ENCODE assay signal across 8 cellular contexts in the genomic region with DNA sequence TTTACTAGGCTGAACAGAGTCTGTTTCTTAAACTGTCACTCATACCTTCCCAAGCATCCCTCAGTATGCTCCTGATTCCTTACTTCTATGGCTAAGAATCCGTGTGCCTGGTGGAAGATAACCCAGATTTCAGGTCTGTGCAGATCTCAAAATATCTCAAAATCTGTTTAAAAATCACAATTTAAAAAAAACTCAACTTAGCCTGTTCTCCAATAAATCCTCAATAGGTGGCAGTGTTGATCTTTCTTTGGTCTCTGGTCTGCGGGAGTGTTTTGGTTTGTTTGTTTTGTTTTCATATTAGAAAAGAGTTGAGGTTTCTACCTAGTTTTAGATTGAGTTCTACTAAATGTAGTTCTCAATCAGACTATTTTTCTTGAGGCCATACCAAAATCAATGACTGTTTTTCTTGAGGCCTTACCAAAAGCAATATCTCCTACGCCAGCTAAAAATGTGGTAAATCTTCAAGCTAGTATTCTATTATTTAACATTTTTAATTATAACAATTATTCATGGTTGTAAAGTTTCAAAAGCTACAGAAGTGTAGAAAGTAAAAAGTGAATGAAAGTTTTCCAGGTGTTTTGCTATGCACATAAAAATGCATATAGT. TPM values are rescaled to one million over a fixed set of nuclear protein-coding genes. Genes with fewer than 3 reads are reported as not detected.
A peak's percentile ranks its signal among the peaks of the same experiment; 100 is the strongest.
DNase-seq lines count a peak whose midpoint lies in the region; ATAC-seq and TF ChIP-seq lines count a peak whose summit lies in the region.

No MANE protein-coding gene starts in this region.

- H3K27me3 ChIP-seq in adipocyte (replicated peaks; ENCODE audit: control insufficient read depth, insufficient read depth, low read length) = peaks cover 5% of the 10 kb centered on the region
- H3K27me3 ChIP-seq in kidney epithelial cell (ENCODE audit: control insufficient read depth, insufficient read depth, low read length) = no peaks in the 10 kb centered on the region
- H3K27me3 ChIP-seq in upper lobe of right lung = no peaks in the 10 kb centered on the region

- peak; percentile 55 for TF ChIP-seq CTCF in kidney epithelial cell (IDR thresholded peaks at IDR 0.05; ENCODE audit: insufficient read depth, low read length, poor library complexity, severe bottlenecking)
- TF ChIP-seq CTCF in upper lobe of right lung (IDR thresholded peaks at IDR 0.05) = peak; percentile 52

- H3K36me3 ChIP-seq in adipocyte (ENCODE audit: control insufficient read depth, insufficient read depth, low read length, severe bottlenecking) (no peaks in the 10 kb centered on the region), kidney epithelial cell (ENCODE audit: control insufficient read depth, insufficient read depth, low read length) (no peaks in the 10 kb centered on the region), upper lobe of right lung (no peaks in the 10 kb centered on the region)

- H3K9me3 Mint-ChIP-seq in stimulated activated naive CD8-positive, alpha-beta T cell treated with anti-CD3 and anti-CD28 coated beads, Interleukin-15, amount 100 ng/mL, for 72 hours = peaks cover 0 to 7% of the 10 kb centered on the region in 2 donors

- DNase-seq in stimulated activated naive CD8-positive, alpha-beta T cell treated with anti-CD3 and anti-CD28 coated beads, Interleukin-15, amount 100 ng/mL, for 72 hours = no peak
- DNase-seq in stimulated activated naive CD8-positive, alpha-beta T cell treated with anti-CD3 and anti-CD28 coated beads, Interleukin-15, Interleukin-2, amounts not matched to agents 100 U/mL and 50 U/mL, for 24 hours = no peak
- DNase-seq in NCI-H1092 (lab: John Stamatoyannopoulos, UW) = peak; percentile 24
- DNase-seq in adipocyte (ENCODE audit: low read depth) = peak; percentile 84
- no peak for DNase-seq in kidney epithelial cell (ENCODE audit: low read depth)
- no peak for DNase-seq in upper lobe of right lung
- DNase-seq in GM19240 (ENCODE audit: insufficient read length, low spot score) = no peak

- H3K4me3 ChIP-seq in adipocyte (ENCODE audit: low read length) (peak overlapping the region; percentile 63), kidney epithelial cell (ENCODE audit: low read depth, low read length) (no peak overlapping the region), upper lobe of right lung (no peak overlapping the region)

- peaks cover 26% of the 10 kb centered on the region for H3K27me3 Mint-ChIP-seq in stimulated activated naive CD8-positive, alpha-beta T cell treated with anti-CD3 and anti-CD28 coated beads, Interleukin-15, amount 100 ng/mL, for 72 hours

- intact Hi-C loops in upper lobe of right lung (cut with DNase I) = no loop called here

- H3K4me1 Mint-ChIP-seq in stimulated activated naive CD8-positive, alpha-beta T cell treated with anti-CD3 and anti-CD28 coated beads, Interleukin-15, amount 100 ng/mL, for 72 hours = peaks cover 67% of the 10 kb centered on the region

- no peak overlapping the region for H3K4me3 Mint-ChIP-seq in stimulated activated naive CD8-positive, alpha-beta T cell treated with anti-CD3 and anti-CD28 coated beads, Interleukin-15, amount 100 ng/mL, for 72 hours

- no peak overlapping the region for H3K27ac ChIP-seq in upper lobe of right lung

- H3K9ac ChIP-seq in adipocyte (ENCODE audit: low read length) = peak overlapping the region; percentile 11

- no peaks in the 10 kb centered on the region for H3K4me1 ChIP-seq in adipocyte (ENCODE audit: control insufficient read depth, insufficient read depth, low read length)
- no peaks in the 10 kb centered on the region for H3K4me1 ChIP-seq in upper lobe of right lung

- no peak overlapping the region for H3K27ac Mint-ChIP-seq in stimulated activated naive CD8-positive, alpha-beta T cell treated with anti-CD3 and anti-CD28 coated beads, Interleukin-15, amount 100 ng/mL, for 72 hours

- ATAC-seq in stimulated activated naive CD8-positive, alpha-beta T cell treated with anti-CD3 and anti-CD28 coated beads, Interleukin-15, amount 100 ng/mL, for 72 hours = peak; percentile 61
- no peak for ATAC-seq in stimulated activated naive CD8-positive, alpha-beta T cell treated with anti-CD3 and anti-CD28 coated beads, Interleukin-15, Interleukin-2, amounts not matched to agents 100 U/mL and 50 U/mL, for 24 hours
- ATAC-seq in upper lobe of right lung (no peak), HG02938 (IDR thresholded peaks at IDR 0.05; ENCODE audit: unreplicated experiment) (no peak)

- H3K9me3 ChIP-seq in adipocyte (ENCODE audit: control insufficient read depth, low read length) = no peaks in the 10 kb centered on the region
- H3K9me3 ChIP-seq in upper lobe of right lung = no peaks in the 10 kb centered on the region

RNA-seq across cellular contexts. Expression of a gene that starts 57.9 kb away (rescaled TPM):
- total RNA-seq in kidney epithelial cell (83.7 and 87.8 TPM in 2 replicates), upper lobe of right lung (72.0 TPM)

RNA-seq across cellular contexts. Expression of a gene that starts 58.9 kb away (rescaled TPM):
- 52.4 and 54.1 TPM in 2 replicates for total RNA-seq in kidney epithelial cell
- total RNA-seq in upper lobe of right lung = 39.2 TPM

RNA-seq across cellular contexts. Expression of a gene that starts 59.2 kb away (rescaled TPM):
- total RNA-seq in kidney epithelial cell = 230 and 244 TPM in 2 replicates
- 116 TPM for total RNA-seq in upper lobe of right lung

Comparison
In these comparisons a context has a peak if more than half of its experiments do, and no peak if none do; other contexts are left out.
1. DNase-seq: peak in NCI-H1092 (single experiment) and adipocyte (single experiment); none in stimulated activated naive CD8-positive, alpha-beta T cell treated with anti-CD3 and anti-CD28 coated beads, Interleukin-15, amount 100 ng/mL, for 72 hours (0 of 2), stimulated activated naive CD8-positive, alpha-beta T cell treated with anti-CD3 and anti-CD28 coated beads, Interleukin-15, Interleukin-2, amounts not matched to agents 100 U/mL and 50 U/mL, for 24 hours (single experiment), kidney epithelial cell (single experiment), upper lobe of right lung (single experiment) and GM19240 (single experiment).